ENCODE assay signal across 8 cellular contexts in genomic region chr16:81831722-81832126, GRCh38. TPM values are rescaled to one million over a fixed set of nuclear protein-coding genes. Genes with fewer than 3 reads are reported as not detected.
DNase-seq lines count a peak whose midpoint lies in the region; ATAC-seq and TF ChIP-seq lines count a peak whose summit lies in the region.

No MANE protein-coding gene starts in this region.

- H3K9me3 ChIP-seq in CD8-positive, alpha-beta T cell (ENCODE audit: low read length), result no peaks in the 10 kb centered on the region

- H3K36me3 ChIP-seq in CD8-positive, alpha-beta T cell (ENCODE audit: insufficient read depth, low read length), result no peaks in the 10 kb centered on the region

- POLR2A ChIA-PET in CD8-positive, alpha-beta T cell (lab: Charles Lee), result interaction anchor here (1.4 kb wide), 1 partner anchor 10 kb away, joined by 4 read pairs; no protein-coding TSS in a partner anchor
- POLR2A ChIA-PET in activated B cell treated with CpG ODN at 0.5 μM for 24 hours (lab: Charles Lee), result interaction anchor here (0.6 to 4.2 kb wide), 17 partner anchors 8 to 93 kb away, joined by 3 to 60 read pairs (median 7); partner anchors contain the start of gene PLCG2

- H3K4me1 ChIP-seq in CD8-positive, alpha-beta T cell (ENCODE audit: insufficient read depth, low read length), result peaks cover 18% of the 10 kb centered on the region

- H3K4me3 ChIP-seq in CD8-positive, alpha-beta T cell (ENCODE audit: low read depth, low read length), result no peak overlapping the region

- H3K27me3 ChIP-seq in CD8-positive, alpha-beta T cell (ENCODE audit: insufficient read depth, low read length), result no peaks in the 10 kb centered on the region

- peak in 6 of 7 experiments; percentile 22 to 73 (median 56) for DNase-seq in CD8-positive, alpha-beta T cell
- DNase-seq in activated B cell treated with CpG ODN at 0.5 μM for 24 hours, result peak; percentile 69
- peak; percentile 54 for DNase-seq in left cardiac atrium
- peak; percentile 52 for DNase-seq in stimulated activated CD8-positive, alpha-beta memory T cell treated with anti-CD3 and anti-CD28 coated beads, Interleukin-4, amount 100 ng/mL, for 24 hours (ENCODE audit: low read depth)
- no peak for DNase-seq in NCI-H2029 treated with DMSO at 0.1 percent for 48 hours (lab: John Stamatoyannopoulos, UW)
- no peak for DNase-seq in NCI-H1417 (lab: John Stamatoyannopoulos, UW)

- peak; percentile 92 for ATAC-seq in CD8-positive, alpha-beta T cell
- ATAC-seq in GM19372 (IDR thresholded peaks at IDR 0.05; ENCODE audit: low read depth, unreplicated experiment) (peak; percentile 71), HG03378 (IDR thresholded peaks at IDR 0.05; ENCODE audit: unreplicated experiment) (peak; percentile 60), activated B cell treated with CpG ODN at 0.5 μM for 24 hours (ENCODE audit: low read depth) (peak; percentile 69), left cardiac atrium (peak; percentile 63 to 72)

- no peaks in the 10 kb centered on the region for H3K9me3 Mint-ChIP-seq in CD8-positive, alpha-beta T cell
- H3K9me3 Mint-ChIP-seq in activated B cell treated with CpG ODN at 0.5 μM for 24 hours, result no peaks in the 10 kb centered on the region

- intact Hi-C loops in CD8-positive, alpha-beta T cell (cut with DNase I, micrococcal nuclease), result no loop called here
- intact Hi-C loops in activated B cell treated with CpG ODN at 0.5 μM for 24 hours (cut with micrococcal nuclease), result loop anchor here (1.0 to 10.0 kb wide), 6 partner anchors 8 to 827 kb away; partner anchors contain the start of genes CENPN and CMC2
- intact Hi-C loops in left cardiac atrium (cut with DNase I), result no loop called here

- CTCF ChIA-PET in CD8-positive, alpha-beta T cell (lab: Charles Lee), result no interaction called here
- CTCF ChIA-PET in activated B cell treated with CpG ODN at 0.5 μM for 24 hours (lab: Charles Lee), result interaction anchor here (0.7 to 1.8 kb wide), 6 partner anchors 9 to 60 kb away, joined by 3 to 9 read pairs (median 5); no protein-coding TSS in a partner anchor

- no peaks in the 10 kb centered on the region for H3K36me3 Mint-ChIP-seq in CD8-positive, alpha-beta T cell
- H3K36me3 Mint-ChIP-seq in activated B cell treated with CpG ODN at 0.5 μM for 24 hours (ENCODE audit: low read depth), result peaks cover 51% of the 10 kb centered on the region

- H3K27ac ChIP-seq in CD8-positive, alpha-beta T cell (ENCODE audit: low read depth, low read length), result peak overlapping the region; percentile 24

- peaks cover under 1% of the 10 kb centered on the region for H3K27me3 Mint-ChIP-seq in CD8-positive, alpha-beta T cell (ENCODE audit: low read depth)
- no peaks in the 10 kb centered on the region for H3K27me3 Mint-ChIP-seq in activated B cell treated with CpG ODN at 0.5 μM for 24 hours

- H3K27ac Mint-ChIP-seq in CD8-positive, alpha-beta T cell, result peak overlapping the region; percentile 64
- H3K27ac Mint-ChIP-seq in activated B cell treated with CpG ODN at 0.5 μM for 24 hours, result peak overlapping the region; percentile 97

- peak overlapping the region; percentile 35 for H3K4me3 Mint-ChIP-seq in CD8-positive, alpha-beta T cell
- peak overlapping the region; percentile 77 for H3K4me3 Mint-ChIP-seq in activated B cell treated with CpG ODN at 0.5 μM for 24 hours

- no peak for TF ChIP-seq CTCF in CD8-positive, alpha-beta T cell (IDR thresholded peaks at IDR 0.05)
- TF ChIP-seq CTCF in activated B cell treated with CpG ODN at 0.5 μM for 24 hours (IDR thresholded peaks at IDR 0.05), result no peak

- peaks cover 31% of the 10 kb centered on the region for H3K4me1 Mint-ChIP-seq in CD8-positive, alpha-beta T cell (ENCODE audit: low read depth)
- H3K4me1 Mint-ChIP-seq in activated B cell treated with CpG ODN at 0.5 μM for 24 hours, result peaks cover 96% of the 10 kb centered on the region

RNA-seq across cellular contexts. Expression of gene PLCG2, which starts 52.6 kb away (rescaled TPM):
- 10 to 100 TPM in 1 of 2 experiments, 1 to 10 TPM in 1; 7.6 to 10.2 TPM for total RNA-seq in CD8-positive, alpha-beta T cell
- total RNA-seq in activated B cell treated with CpG ODN at 0.5 μM for 24 hours (449 and 525 TPM in 2 replicates), left cardiac atrium (10 to 100 TPM; 14.1 to 16.0 TPM)

Comparison
In these comparisons a context has a peak if more than half of its experiments do, and no peak if none do; other contexts are left out.
1. DNase-seq: peak in CD8-positive, alpha-beta T cell (6 of 7), activated B cell treated with CpG ODN at 0.5 μM for 24 hours (single experiment), left cardiac atrium (single experiment) and stimulated activated CD8-positive, alpha-beta memory T cell treated with anti-CD3 and anti-CD28 coated beads, Interleukin-4, amount 100 ng/mL, for 24 hours (single experiment); none in NCI-H2029 treated with DMSO at 0.1 percent for 48 hours (single experiment) and NCI-H1417 (0 of 3).
2. RNA of gene PLCG2, which starts 52.6 kb away (total RNA-seq): 449 to 525 TPM in activated B cell treated with CpG ODN at 0.5 μM for 24 hours; 14.1 to 16.0 TPM in left cardiac atrium and 7.6 to 10.2 TPM in CD8-positive, alpha-beta T cell; every median in the first group is over 10 times any median in the second.
3. Peak in every context shown above with its lines, with median percentiles within 50 percentile points of each other: ATAC-seq.